ENCODE assay signal across 16 cellular contexts in the genomic region with DNA sequence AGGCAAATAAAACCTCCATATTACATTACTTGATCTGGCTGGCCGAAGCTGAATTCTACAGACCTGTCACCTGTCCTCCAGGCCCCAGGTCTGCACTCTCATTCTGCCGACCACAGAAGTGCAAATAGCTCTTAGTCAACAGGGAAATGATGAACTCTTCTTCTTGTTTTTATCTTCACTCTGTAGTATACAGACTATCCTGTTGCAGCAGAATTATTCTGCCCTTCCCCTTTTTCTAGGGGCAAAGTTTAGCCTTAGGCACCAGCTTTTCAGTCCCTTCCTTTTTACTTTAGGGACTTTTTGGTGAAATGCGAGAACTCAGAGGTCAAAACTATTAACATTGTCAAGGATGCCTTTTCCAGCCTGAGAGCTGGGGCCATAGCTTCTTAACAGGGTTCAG.
A peak's percentile ranks its signal among the peaks of the same experiment; 100 is the strongest.
DNase-seq lines count a peak whose midpoint lies in the region; ATAC-seq lines count a peak whose summit lies in the region.
"Had no signal": no experiment of that assay in that cellular context is flagged by ENCODE, and none has a peak within 500 bp of the region (broad histone marks: within the 10 kb centered on the region; RNA-seq: fewer than 3 reads in every experiment).

No MANE protein-coding gene starts in this region.

- no peak overlapping the region for H3K4me3 Mint-ChIP-seq in activated CD8-positive, alpha-beta memory T cell treated with anti-CD3 and anti-CD28 coated beads, Interleukin-2, amount 10 ng/mL, durations not matched to agents 7 days and 5 days
- H3K4me3 Mint-ChIP-seq: stimulated activated memory B cell treated with anti-CD40 and anti-IgM and Interleukin-4, amounts not matched to agents 10 μg/mL and 1 μg/mL and 100 μg/mL, for 72 hours had no signal

- H3K4me1 Mint-ChIP-seq in activated CD8-positive, alpha-beta memory T cell treated with anti-CD3 and anti-CD28 coated beads, Interleukin-2, amount 10 ng/mL, durations not matched to agents 7 days and 5 days: no peaks in the 10 kb centered on the region

- peak; percentile 59 for ATAC-seq in GM18517 (IDR thresholded peaks at IDR 0.05; ENCODE audit: unreplicated experiment)
- no peak for ATAC-seq in activated CD8-positive, alpha-beta memory T cell treated with anti-CD3 and anti-CD28 coated beads, Interleukin-2, amount 10 ng/mL, durations not matched to agents 7 days and 5 days
- ATAC-seq in HG02588 (IDR thresholded peaks at IDR 0.05; ENCODE audit: unreplicated experiment): no peak
- ATAC-seq: activated naive CD4-positive, alpha-beta T cell treated with anti-CD3 and anti-CD28 coated beads, Interleukin-2, amount 50 U/mL, for 72 hours; gastrocnemius medialis; stimulated activated memory B cell treated with anti-CD40 and anti-IgM and Interleukin-4, amounts not matched to agents 10 μg/mL and 1 μg/mL and 100 μg/mL, for 72 hours had no signal

- H3K27ac Mint-ChIP-seq in activated CD8-positive, alpha-beta memory T cell treated with anti-CD3 and anti-CD28 coated beads, Interleukin-2, amount 10 ng/mL, durations not matched to agents 7 days and 5 days: no peak overlapping the region
- H3K27ac Mint-ChIP-seq: activated naive CD4-positive, alpha-beta T cell treated with anti-CD3 and anti-CD28 coated beads, Interleukin-2, amount 50 U/mL, for 72 hours; stimulated activated memory B cell treated with anti-CD40 and anti-IgM and Interleukin-4, amounts not matched to agents 10 μg/mL and 1 μg/mL and 100 μg/mL, for 72 hours had no signal

- DNase-seq in DMS153 (lab: John Stamatoyannopoulos, UW) (peak; percentile 64), NCI-H510A treated with DMSO at 0.1 percent for 48 hours (lab: John Stamatoyannopoulos, UW) (peak; percentile 85), left kidney (ENCODE audit: low read depth, low spot score) (peak; percentile 58), GM19238 (ENCODE audit: insufficient read length, low spot score) (no peak)
- DNase-seq in activated CD8-positive, alpha-beta memory T cell treated with anti-CD3 and anti-CD28 coated beads, Interleukin-2, amount 10 ng/mL, durations not matched to agents 7 days and 5 days: no peak
- DNase-seq in stimulated activated CD8-positive, alpha-beta memory T cell treated with anti-CD3 and anti-CD28 coated beads, Interleukin-4, amount 100 ng/mL, for 48 hours: no peak
- DNase-seq: activated CD4-positive, CD25-positive, alpha-beta regulatory T cell; activated CD8-positive, alpha-beta memory T cell treated with anti-CD3 and anti-CD28 coated beads, Interleukin-2, amount 50 U/mL, for 4 hours; BE2C; gastrocnemius medialis; NCI-H524 treated with DMSO at 0.1 percent for 48 hours; stimulated activated CD4-positive, alpha-beta T cell treated with anti-CD3 and anti-CD28 coated beads, Interleukin-2, amount 100 ng/mL, for 24 hours had no signal

- CTCF ChIA-PET in activated CD8-positive, alpha-beta memory T cell treated with anti-CD3 and anti-CD28 coated beads, Interleukin-2, amount 10 ng/mL, durations not matched to agents 7 days and 5 days (lab: Charles Lee): no interaction called here

- H3K36me3 Mint-ChIP-seq in activated CD8-positive, alpha-beta memory T cell treated with anti-CD3 and anti-CD28 coated beads, Interleukin-2, amount 10 ng/mL, durations not matched to agents 7 days and 5 days: no peaks in the 10 kb centered on the region
- H3K36me3 Mint-ChIP-seq: activated naive CD4-positive, alpha-beta T cell treated with anti-CD3 and anti-CD28 coated beads, Interleukin-2, amount 50 U/mL, for 72 hours; stimulated activated memory B cell treated with anti-CD40 and anti-IgM and Interleukin-4, amounts not matched to agents 10 μg/mL and 1 μg/mL and 100 μg/mL, for 72 hours had no signal

- no peaks in the 10 kb centered on the region for H3K9me3 Mint-ChIP-seq in activated CD8-positive, alpha-beta memory T cell treated with anti-CD3 and anti-CD28 coated beads, Interleukin-2, amount 10 ng/mL, durations not matched to agents 7 days and 5 days (ENCODE audit: low read depth)
- H3K9me3 Mint-ChIP-seq: stimulated activated memory B cell treated with anti-CD40 and anti-IgM and Interleukin-4, amounts not matched to agents 10 μg/mL and 1 μg/mL and 100 μg/mL, for 72 hours had no signal

- H3K27me3 Mint-ChIP-seq in activated CD8-positive, alpha-beta memory T cell treated with anti-CD3 and anti-CD28 coated beads, Interleukin-2, amount 10 ng/mL, durations not matched to agents 7 days and 5 days: no peaks in the 10 kb centered on the region

Comparison
In these comparisons a context has a peak if more than half of its experiments do, and no peak if none do; other contexts are left out.
1. DNase-seq: peak in DMS153 (single experiment), NCI-H510A treated with DMSO at 0.1 percent for 48 hours (single experiment) and left kidney (single experiment); none in activated CD8-positive, alpha-beta memory T cell treated with anti-CD3 and anti-CD28 coated beads, Interleukin-2, amount 10 ng/mL, durations not matched to agents 7 days and 5 days (single experiment), stimulated activated CD8-positive, alpha-beta memory T cell treated with anti-CD3 and anti-CD28 coated beads, Interleukin-4, amount 100 ng/mL, for 48 hours (single experiment) and GM19238 (single experiment).